Comparison of ENCODE assay signal across 8 cellular contexts in genomic region chr1:154407021-154407865, GRCh38. TPM values are rescaled to one million over a fixed set of nuclear protein-coding genes. Genes with fewer than 3 reads are reported as not detected.
A peak's percentile ranks its signal among the peaks of the same experiment; 100 is the strongest.
DNase-seq lines count a peak whose midpoint lies in the region; ATAC-seq, FAIRE-seq and TF ChIP-seq lines count a peak whose summit lies in the region.

No MANE protein-coding gene starts in this region.

- H3K27ac ChIP-seq in angular gyrus (ENCODE audit: low read depth, low read length) (peak overlapping the region; percentile 83), muscle layer of colon (ENCODE audit: low read depth, low read length) (peak overlapping the region; percentile 95), thyroid gland (peak overlapping the region; percentile 79 to 97 (median 94))

- intact Hi-C loops in thyroid gland (cut with DNase I): loop anchor here (10.0 kb wide), 2 partner anchors 52 to 138 kb away; no protein-coding TSS in a partner anchor

- peak overlapping the region; percentile 67 to 82 for H3K4me3 ChIP-seq in muscle layer of colon (ENCODE audit: low read depth in 1 of 2, low read length in 2 of 2)
- H3K4me3 ChIP-seq in thyroid gland (replicated peaks in 1 of 3): peak overlapping the region in 1 of 3 donors; percentile 75

- WGBS in thyroid gland, 2 donors: 61 to 71% methylated on average over 10 of the region's 10 CpGs

- no peak for TF ChIP-seq POLR2A in thyroid gland (IDR thresholded peaks at IDR 0.05)

- H3K9me3 ChIP-seq in muscle layer of colon (ENCODE audit: low read length): no peaks in the 10 kb centered on the region
- H3K9me3 ChIP-seq in thyroid gland: no peaks in the 10 kb centered on the region

- no peaks in the 10 kb centered on the region for H3K36me3 ChIP-seq in muscle layer of colon (ENCODE audit: insufficient read depth, low read length)
- no peaks in the 10 kb centered on the region for H3K36me3 ChIP-seq in thyroid gland

- H3K27me3 ChIP-seq in muscle layer of colon (ENCODE audit: control insufficient read depth in 1 of 2, insufficient read depth in 2 of 2, low read length in 2 of 2) (no peaks in the 10 kb centered on the region), thyroid gland (no peaks in the 10 kb centered on the region)

- no peak for ATAC-seq in HG03469 (IDR thresholded peaks at IDR 0.05; ENCODE audit: unreplicated experiment)

- H3K4me1 ChIP-seq in muscle layer of colon (ENCODE audit: insufficient read depth, low read length): peaks cover 62% of the 10 kb centered on the region
- peaks cover 25 to 31% of the 10 kb centered on the region in 2 donors for H3K4me1 ChIP-seq in thyroid gland

- FAIRE-seq in GM18507 (lab: Jason Lieb, UNC): peak; percentile 89

- TF ChIP-seq CTCF in thyroid gland (IDR thresholded peaks at IDR 0.05): no peak

- DNase-seq in GM18507 (ENCODE audit: extremely low spot score, insufficient read length, low read depth) (no peak), MV-4-11 (lab: John Stamatoyannopoulos, UW) (peak; percentile 98), thyroid gland (peak; percentile 56 to 60), NK-92 (lab: John Stamatoyannopoulos, UW; ENCODE audit: unreplicated experiment) (no peak), HT-29 (ENCODE audit: low spot score) (no peak)

- peak overlapping the region; percentile 79 for H3K9ac ChIP-seq in muscle layer of colon (ENCODE audit: low read length)

RNA-seq across cellular contexts. Expression of gene IL6R, which starts 2.1 kb away (rescaled TPM):
- 10 to 100 TPM in 1 of 4 donors, 1 to 10 TPM in 3; 4.4 to 15.3 (median 7.4) TPM for total RNA-seq in thyroid gland
- total RNA-seq in HT-29 (2014; rRNA removed; shearing (Covaris generic)): 3.1 and 4.4 TPM in 2 replicates

Comparison
In these comparisons a context has a peak if more than half of its experiments do, and no peak if none do; other contexts are left out.
1. DNase-seq: peak in MV-4-11 (single experiment) and thyroid gland (2 of 2); none in GM18507 (single experiment), NK-92 (single experiment) and HT-29 (single experiment).
2. Peak in every context shown above with its lines, with median percentiles within 50 percentile points of each other: H3K27ac ChIP-seq.